In genomic region chr20:34706022-34706875, GRCh38 we compare ENCODE assay signal across 12 cellular contexts. TPM values are rescaled to one million over a fixed set of nuclear protein-coding genes. Genes with fewer than 3 reads are reported as not detected.
DNase-seq lines count a peak whose midpoint lies in the region; ATAC-seq, FAIRE-seq and TF ChIP-seq lines count a peak whose summit lies in the region.
"Had no signal": no experiment of that assay in that cellular context is flagged by ENCODE, and none has a peak within 500 bp of the region (broad histone marks: within the 10 kb centered on the region; RNA-seq: fewer than 3 reads in every experiment).

No MANE protein-coding gene starts in this region.

- no peak for DNase-seq in CD8-positive, alpha-beta T cell
- no peak for DNase-seq in activated T-helper 2 cell treated with anti-CD3 and anti-CD28 coated beads, Interferon-gamma antibody, Interleukin-2, Interleukin-4, amounts not matched to agents 10 μg/mL and 5 μg/mL and 100 μg/mL, durations not matched to agents 14 hours and 24 hours and 36 hours (ENCODE audit: low spot score)
- DNase-seq in HepG2 (ENCODE audit: low spot score): no peak
- no peak for DNase-seq in effector CD4-positive, alpha-beta T cell
- DNase-seq in DMS79 treated with DMSO at 0.1 percent for 48 hours (lab: John Stamatoyannopoulos, UW): no peak
- DNase-seq: activated CD4-positive, alpha-beta T cell treated with anti-CD3 and anti-CD28 coated beads, Interleukin-2, amount 50 U/mL, for 48 hours; SHP77 treated with DMSO at 0.1 percent for 48 hours had no signal

- no peak for FAIRE-seq in HepG2 (lab: Jason Lieb, UNC)

- peak overlapping the region; percentile 95 for H3K27ac Mint-ChIP-seq in CD8-positive, alpha-beta T cell
- H3K27ac Mint-ChIP-seq in activated T-helper 2 cell treated with anti-CD3 and anti-CD28 coated beads, Interferon-gamma antibody, Interleukin-2, Interleukin-4, amounts not matched to agents 10 μg/mL and 5 μg/mL and 100 μg/mL, durations not matched to agents 14 hours and 24 hours and 36 hours: no peak overlapping the region
- H3K27ac Mint-ChIP-seq: stimulated activated naive CD8-positive, alpha-beta T cell treated with anti-CD3 and anti-CD28 coated beads, Interleukin-15, Interleukin-2, amounts not matched to agents 100 ng/mL and 50 ng/mL, for 24 hours had no signal

- peaks cover 15% of the 10 kb centered on the region for H3K79me2 ChIP-seq in HepG2 (ENCODE audit: insufficient read depth, low read length)

- TF ChIP-seq RAD21 in HepG2 (CRISPR knock-in tag; IDR thresholded peaks at IDR 0.05): no peak

- H3K4me2 ChIP-seq in HepG2 (ENCODE audit: low read depth, low read length) (peak overlapping the region; percentile 97), skeletal muscle satellite cell (ENCODE audit: low read length) (peak overlapping the region; percentile 99)

- H3K4me3 ChIP-seq in CD8-positive, alpha-beta T cell (ENCODE audit: low read depth, low read length): no peak overlapping the region
- H3K4me3 ChIP-seq in HepG2 (replicated peaks in 1 of 3; ENCODE audit: insufficient read depth in 1 of 3, low read depth in 2 of 3, low read length in 3 of 3): peak overlapping the region; percentile 82 to 98 (median 84); a peak in 5 of 6 replicates
- H3K4me3 ChIP-seq in skeletal muscle satellite cell (ENCODE audit: low read length): peak overlapping the region; percentile 90
- H3K4me3 ChIP-seq: K562 had no signal

- no peak for ATAC-seq in CD8-positive, alpha-beta T cell
- ATAC-seq in HepG2 (no peak), HG02840 (IDR thresholded peaks at IDR 0.05; ENCODE audit: low FRiP score, unreplicated experiment) (no peak), HG03097 (IDR thresholded peaks at IDR 0.05; ENCODE audit: low FRiP score, unreplicated experiment) (no peak)

- TF ChIP-seq EP300 in HepG2 (IDR thresholded peaks at IDR 0.05; ENCODE audit: low read depth in 2 of 2, low read length in 2 of 2) (peak in 1 of 2 experiments; percentile 12; a peak in 1 of 4 replicates), HepG2 (CRISPR knock-in tag; IDR thresholded peaks at IDR 0.05; ENCODE audit: borderline replicate concordance) (no peak)

- H3K9me3 Mint-ChIP-seq in CD8-positive, alpha-beta T cell: no peaks in the 10 kb centered on the region
- no peaks in the 10 kb centered on the region for H3K9me3 Mint-ChIP-seq in activated T-helper 2 cell treated with anti-CD3 and anti-CD28 coated beads, Interferon-gamma antibody, Interleukin-2, Interleukin-4, amounts not matched to agents 10 μg/mL and 5 μg/mL and 100 μg/mL, durations not matched to agents 14 hours and 24 hours and 36 hours
- H3K9me3 Mint-ChIP-seq: stimulated activated naive CD8-positive, alpha-beta T cell treated with anti-CD3 and anti-CD28 coated beads, Interleukin-15, Interleukin-2, amounts not matched to agents 100 ng/mL and 50 ng/mL, for 24 hours had no signal

- no peaks in the 10 kb centered on the region for H4K20me1 ChIP-seq in HepG2 (ENCODE audit: insufficient read depth, low read length)

- TF ChIP-seq CTCF in CD8-positive, alpha-beta T cell (IDR thresholded peaks at IDR 0.05): no peak
- no peak for TF ChIP-seq CTCF in HepG2 (CRISPR knock-in tag; IDR thresholded peaks at IDR 0.05)

- no peaks in the 10 kb centered on the region for H3K9me3 ChIP-seq in CD8-positive, alpha-beta T cell (ENCODE audit: low read length)
- no peaks in the 10 kb centered on the region for H3K9me3 ChIP-seq in HepG2 (ENCODE audit: low read length)
- no peaks in the 10 kb centered on the region for H3K9me3 ChIP-seq in skeletal muscle satellite cell (replicated peaks; ENCODE audit: low read length)

- H2AFZ ChIP-seq in HepG2 (ENCODE audit: low read length): no peak overlapping the region

- peaks cover 29% of the 10 kb centered on the region for H3K4me1 Mint-ChIP-seq in CD8-positive, alpha-beta T cell (ENCODE audit: low read depth)
- peaks cover 30% of the 10 kb centered on the region for H3K4me1 Mint-ChIP-seq in activated T-helper 2 cell treated with anti-CD3 and anti-CD28 coated beads, Interferon-gamma antibody, Interleukin-2, Interleukin-4, amounts not matched to agents 10 μg/mL and 5 μg/mL and 100 μg/mL, durations not matched to agents 14 hours and 24 hours and 36 hours (ENCODE audit: low read depth)

- no peak overlapping the region for H3K27ac ChIP-seq in CD8-positive, alpha-beta T cell (ENCODE audit: low read depth, low read length)
- peak overlapping the region; percentile 92 for H3K27ac ChIP-seq in HepG2 (ENCODE audit: extremely low read length, insufficient read depth, low read length)

- CTCF ChIA-PET in CD8-positive, alpha-beta T cell (lab: Charles Lee): interaction anchor here (0.9 to 2.2 kb wide), 3 partner anchors 167 to 394 kb away, joined by 4 to 11 read pairs (median 5); no protein-coding TSS in a partner anchor
- CTCF ChIA-PET in HepG2 (lab: Yijun Ruan, JAX; ENCODE audit: low intra/inter-chr PET ratio, low total read pairs): interaction anchor here (1.5 kb wide), 1 partner anchor 63 kb away, joined by 3 read pairs; no protein-coding TSS in a partner anchor

- in situ Hi-C loops in HepG2 (cut with HindIII; ENCODE audit: extremely low pct_ligation_motif_present, low pct_unique_long_range_greater_than_20kb): loop anchor here (10.0 kb wide), 1 partner anchor 401 kb away; the partner anchor contains the start of gene AHCY

- H3K9ac ChIP-seq in HepG2 (ENCODE audit: insufficient read depth, low read depth, low read length) (peak overlapping the region; percentile 96), skeletal muscle satellite cell (ENCODE audit: low read depth, low read length) (no peak overlapping the region)

- peaks cover 6% of the 10 kb centered on the region for H3K27me3 Mint-ChIP-seq in CD8-positive, alpha-beta T cell (ENCODE audit: low read depth)
- H3K27me3 Mint-ChIP-seq in activated T-helper 2 cell treated with anti-CD3 and anti-CD28 coated beads, Interferon-gamma antibody, Interleukin-2, Interleukin-4, amounts not matched to agents 10 μg/mL and 5 μg/mL and 100 μg/mL, durations not matched to agents 14 hours and 24 hours and 36 hours (ENCODE audit: low read depth): peaks cover 12% of the 10 kb centered on the region

- intact Hi-C loops in CD8-positive, alpha-beta T cell (cut with DNase I, micrococcal nuclease): loop anchor here in 1 of 2 experiments (10.0 kb wide), 1 partner anchor 711 kb away; the partner anchor contains the start of gene RALY
- intact Hi-C loops in activated T-helper 2 cell treated with anti-CD3 and anti-CD28 coated beads, Interferon-gamma antibody, Interleukin-2, Interleukin-4, amounts not matched to agents 10 μg/mL and 5 μg/mL and 100 μg/mL, durations not matched to agents 14 hours and 24 hours and 36 hours (cut with micrococcal nuclease): no loop called here
- intact Hi-C loops in HepG2 (cut with micrococcal nuclease; ENCODE audit: unreplicated experiment): loop anchor here (5.0 to 10.0 kb wide), 3 partner anchors 59 to 169 kb away; no protein-coding TSS in a partner anchor

- no peaks in the 10 kb centered on the region for H3K36me3 ChIP-seq in CD8-positive, alpha-beta T cell (ENCODE audit: insufficient read depth, low read length)
- peaks cover 0 to 1% of the 10 kb centered on the region in 2 experiments; a peak in 3 of 5 replicates for H3K36me3 ChIP-seq in HepG2 (replicated peaks in 1 of 2; ENCODE audit: control insufficient read depth in 1 of 2, insufficient read depth in 2 of 2, low read length in 2 of 2)
- peaks cover 7% of the 10 kb centered on the region for H3K36me3 ChIP-seq in skeletal muscle satellite cell (ENCODE audit: insufficient read depth, low read length)

- TF ChIP-seq POLR2A in HepG2 (IDR thresholded peaks at IDR 0.05; ENCODE audit: insufficient read depth in 1 of 2, low read depth in 2 of 2, low read length in 2 of 2): no peak; a peak in 1 of 4 replicates

- 37% methylated on average over 3 of the region's 3 CpGs for WGBS in HepG2 (ENCODE audit: low lambda C conversion rate)

- no TSS peak for BruUV-seq in HepG2 (replicated peaks; lab: Mats Ljungman, UMichigan)

- peaks cover 22% of the 10 kb centered on the region for H3K4me1 ChIP-seq in CD8-positive, alpha-beta T cell (ENCODE audit: insufficient read depth, low read length)
- H3K4me1 ChIP-seq in HepG2 (ENCODE audit: insufficient read depth, low read length) (peaks cover 72% of the 10 kb centered on the region), skeletal muscle satellite cell (ENCODE audit: control insufficient read depth, insufficient read depth, low read length) (peaks cover 28% of the 10 kb centered on the region)

- POLR2A ChIA-PET in CD8-positive, alpha-beta T cell (lab: Charles Lee): interaction anchor here (0.6 kb wide), 1 partner anchor 38 kb away, joined by 3 read pairs; no protein-coding TSS in a partner anchor
- POLR2A ChIA-PET in HepG2 (lab: Yijun Ruan, JAX): interaction anchor here (0.9 to 7.9 kb wide), 10 partner anchors 13 to 190 kb away, joined by 3 to 168 read pairs (median 6); partner anchors contain the start of genes DYNLRB1 and PIGU

- H3K27me3 ChIP-seq in CD8-positive, alpha-beta T cell (ENCODE audit: insufficient read depth, low read length): no peaks in the 10 kb centered on the region
- H3K27me3 ChIP-seq in HepG2 (ENCODE audit: control insufficient read depth in 1 of 2, insufficient read depth in 2 of 2, low read length in 2 of 2): no peaks in the 10 kb centered on the region; a peak in 1 of 5 replicates
- H3K27me3 ChIP-seq in skeletal muscle satellite cell (ENCODE audit: control insufficient read depth, insufficient read depth, low read length): peaks cover 9% of the 10 kb centered on the region

- peaks cover 8% of the 10 kb centered on the region for H3K36me3 Mint-ChIP-seq in CD8-positive, alpha-beta T cell
- peaks cover 11% of the 10 kb centered on the region for H3K36me3 Mint-ChIP-seq in activated T-helper 2 cell treated with anti-CD3 and anti-CD28 coated beads, Interferon-gamma antibody, Interleukin-2, Interleukin-4, amounts not matched to agents 10 μg/mL and 5 μg/mL and 100 μg/mL, durations not matched to agents 14 hours and 24 hours and 36 hours (ENCODE audit: low read depth)

- peak overlapping the region; percentile 8 for H3K4me3 Mint-ChIP-seq in CD8-positive, alpha-beta T cell
- peak overlapping the region; percentile 6 for H3K4me3 Mint-ChIP-seq in activated T-helper 2 cell treated with anti-CD3 and anti-CD28 coated beads, Interferon-gamma antibody, Interleukin-2, Interleukin-4, amounts not matched to agents 10 μg/mL and 5 μg/mL and 100 μg/mL, durations not matched to agents 14 hours and 24 hours and 36 hours (ENCODE audit: low read depth)
- H3K4me3 Mint-ChIP-seq: stimulated activated naive CD8-positive, alpha-beta T cell treated with anti-CD3 and anti-CD28 coated beads, Interleukin-15, Interleukin-2, amounts not matched to agents 100 ng/mL and 50 ng/mL, for 24 hours had no signal

RNA-seq across cellular contexts. Expression of gene TP53INP2, which starts 2.1 kb away (rescaled TPM):
- 100 to 1,000 TPM; 101 to 103 TPM for total RNA-seq in CD8-positive, alpha-beta T cell
- 4.8 and 5.5 TPM in 2 replicates for total RNA-seq in activated T-helper 2 cell treated with anti-CD3 and anti-CD28 coated beads, Interferon-gamma antibody, Interleukin-2, Interleukin-4, amounts not matched to agents 10 μg/mL and 5 μg/mL and 100 μg/mL, durations not matched to agents 14 hours and 24 hours and 36 hours
- total RNA-seq in HepG2 (2016; rRNA removed; fragmentation: Illumina TruSeq; extraction: Trizol): 5.2 and 10.1 TPM in 2 replicates
- 1.1 and 1.2 TPM in 2 replicates for total RNA-seq in HepG2 (2016; cell fraction: cytosol; rRNA removed; fragmentation: Illumina TruSeq; extraction: Trizol; ENCODE audit: low read depth)
- 5.0 and 8.1 TPM in 2 replicates for total RNA-seq in HepG2 (2016; cell fraction: insoluble cytoplasmic fraction; rRNA removed; fragmentation: Illumina TruSeq; extraction: Trizol)
- total RNA-seq in HepG2 (2016; cell fraction: membrane; rRNA removed; fragmentation: Illumina TruSeq; extraction: Trizol): 7.4 and 7.6 TPM in 2 replicates
- 10.1 and 10.3 TPM in 2 replicates for total RNA-seq in HepG2 (2016; cell fraction: nucleus; rRNA removed; fragmentation: Illumina TruSeq; extraction: Trizol)
- 18.8 and 29.5 TPM in 2 replicates for polyA plus RNA-seq in HepG2 (2011; rRNA removed)
- 11.4 and 22.8 TPM in 2 replicates for polyA plus RNA-seq in HepG2 (2011; cell fraction: cytosol; rRNA removed)
- 46.3 and 62.2 TPM in 2 replicates for polyA plus RNA-seq in HepG2 (2011; cell fraction: nucleus; rRNA removed)
- 67.2 and 70.2 TPM in 2 replicates for polyA plus RNA-seq in HepG2 (2012)
- 1.7 and 2.0 TPM in 2 replicates for polyA plus RNA-seq in HepG2 (2016; cell fraction: cytosol; fragmentation: Illumina TruSeq; extraction: Trizol; ENCODE audit: low read depth)
- 20.8 and 28.1 TPM in 2 replicates for polyA plus RNA-seq in HepG2 (2016; cell fraction: insoluble cytoplasmic fraction; fragmentation: Illumina TruSeq; extraction: Trizol; ENCODE audit: low read depth)
- 8.6 and 8.7 TPM in 2 replicates for polyA plus RNA-seq in HepG2 (2016; cell fraction: membrane; fragmentation: Illumina TruSeq; extraction: Trizol; ENCODE audit: low read depth)
- 28.2 and 29.8 TPM in 2 replicates for polyA plus RNA-seq in HepG2 (2016; cell fraction: nucleus; fragmentation: Illumina TruSeq; extraction: Trizol; ENCODE audit: insufficient read depth, low read depth)
- 2.6 and 22.7 TPM in 2 replicates for polyA minus RNA-seq in HepG2 (2011; rRNA and poly(A)+ RNA removed; ENCODE audit: low replicate concordance)
- polyA minus RNA-seq in HepG2 (2011; cell fraction: cytosol; rRNA and poly(A)+ RNA removed): 21.5 and 41.0 TPM in 2 replicates
- polyA minus RNA-seq in HepG2 (2011; cell fraction: nucleus; rRNA and poly(A)+ RNA removed): 19.1 and 30.5 TPM in 2 replicates
- 2.0 TPM in 2 replicates for total RNA-seq in skeletal muscle satellite cell (2012; rRNA removed)

RNA-seq across cellular contexts. Expression of gene PIGU, which starts 29.4 kb away (rescaled TPM):
- total RNA-seq in CD8-positive, alpha-beta T cell: 1 to 10 TPM; 3.3 to 5.2 TPM
- total RNA-seq in activated T-helper 2 cell treated with anti-CD3 and anti-CD28 coated beads, Interferon-gamma antibody, Interleukin-2, Interleukin-4, amounts not matched to agents 10 μg/mL and 5 μg/mL and 100 μg/mL, durations not matched to agents 14 hours and 24 hours and 36 hours: 24.9 and 25.7 TPM in 2 replicates
- 27.1 and 45.5 TPM in 2 replicates for total RNA-seq in HepG2 (2016; rRNA removed; fragmentation: Illumina TruSeq; extraction: Trizol)
- 7.9 and 10.2 TPM in 2 replicates for total RNA-seq in HepG2 (2016; cell fraction: cytosol; rRNA removed; fragmentation: Illumina TruSeq; extraction: Trizol; ENCODE audit: low read depth)
- 22.7 and 40.7 TPM in 2 replicates for total RNA-seq in HepG2 (2016; cell fraction: insoluble cytoplasmic fraction; rRNA removed; fragmentation: Illumina TruSeq; extraction: Trizol)
- 13.9 and 15.8 TPM in 2 replicates for total RNA-seq in HepG2 (2016; cell fraction: membrane; rRNA removed; fragmentation: Illumina TruSeq; extraction: Trizol)
- total RNA-seq in HepG2 (2016; cell fraction: nucleus; rRNA removed; fragmentation: Illumina TruSeq; extraction: Trizol): 46.7 and 53.0 TPM in 2 replicates
- polyA plus RNA-seq in HepG2 (2011; rRNA removed): 175 and 231 TPM in 2 replicates
- 173 and 228 TPM in 2 replicates for polyA plus RNA-seq in HepG2 (2011; cell fraction: cytosol; rRNA removed)
- 61.5 and 68.6 TPM in 2 replicates for polyA plus RNA-seq in HepG2 (2011; cell fraction: nucleus; rRNA removed)
- polyA plus RNA-seq in HepG2 (2012): 58.5 and 63.1 TPM in 2 replicates
- polyA plus RNA-seq in HepG2 (2016; cell fraction: cytosol; fragmentation: Illumina TruSeq; extraction: Trizol; ENCODE audit: low read depth): 12.5 and 12.8 TPM in 2 replicates
- polyA plus RNA-seq in HepG2 (2016; cell fraction: insoluble cytoplasmic fraction; fragmentation: Illumina TruSeq; extraction: Trizol; ENCODE audit: low read depth): 38.7 and 42.6 TPM in 2 replicates
- polyA plus RNA-seq in HepG2 (2016; cell fraction: membrane; fragmentation: Illumina TruSeq; extraction: Trizol; ENCODE audit: low read depth): 20.5 and 21.1 TPM in 2 replicates
- 88.7 and 94.6 TPM in 2 replicates for polyA plus RNA-seq in HepG2 (2016; cell fraction: nucleus; fragmentation: Illumina TruSeq; extraction: Trizol; ENCODE audit: insufficient read depth, low read depth)
- polyA minus RNA-seq in HepG2 (2011; rRNA and poly(A)+ RNA removed; ENCODE audit: low replicate concordance): 185 and 339 TPM in 2 replicates
- polyA minus RNA-seq in HepG2 (2011; cell fraction: cytosol; rRNA and poly(A)+ RNA removed): 49.4 and 49.8 TPM in 2 replicates
- polyA minus RNA-seq in HepG2 (2011; cell fraction: nucleus; rRNA and poly(A)+ RNA removed): 55.5 and 65.3 TPM in 2 replicates
- 10.6 and 11.8 TPM in 2 replicates for total RNA-seq in skeletal muscle satellite cell (2012; rRNA removed)

Comparison
In these comparisons a context has a peak if more than half of its experiments do, and no peak if none do; other contexts are left out.
1. RNA of gene TP53INP2, which starts 2.1 kb away (total RNA-seq): 101 to 103 TPM in CD8-positive, alpha-beta T cell; 4.8 to 5.5 TPM in activated T-helper 2 cell treated with anti-CD3 and anti-CD28 coated beads, Interferon-gamma antibody, Interleukin-2, Interleukin-4, amounts not matched to agents 10 μg/mL and 5 μg/mL and 100 μg/mL, durations not matched to agents 14 hours and 24 hours and 36 hours and 1.1 to 10.3 TPM in HepG2; every median in the first group is over 4 times any median in the second.